Comparison of ENCODE assay signal across 1 cellular context in the genomic region with DNA sequence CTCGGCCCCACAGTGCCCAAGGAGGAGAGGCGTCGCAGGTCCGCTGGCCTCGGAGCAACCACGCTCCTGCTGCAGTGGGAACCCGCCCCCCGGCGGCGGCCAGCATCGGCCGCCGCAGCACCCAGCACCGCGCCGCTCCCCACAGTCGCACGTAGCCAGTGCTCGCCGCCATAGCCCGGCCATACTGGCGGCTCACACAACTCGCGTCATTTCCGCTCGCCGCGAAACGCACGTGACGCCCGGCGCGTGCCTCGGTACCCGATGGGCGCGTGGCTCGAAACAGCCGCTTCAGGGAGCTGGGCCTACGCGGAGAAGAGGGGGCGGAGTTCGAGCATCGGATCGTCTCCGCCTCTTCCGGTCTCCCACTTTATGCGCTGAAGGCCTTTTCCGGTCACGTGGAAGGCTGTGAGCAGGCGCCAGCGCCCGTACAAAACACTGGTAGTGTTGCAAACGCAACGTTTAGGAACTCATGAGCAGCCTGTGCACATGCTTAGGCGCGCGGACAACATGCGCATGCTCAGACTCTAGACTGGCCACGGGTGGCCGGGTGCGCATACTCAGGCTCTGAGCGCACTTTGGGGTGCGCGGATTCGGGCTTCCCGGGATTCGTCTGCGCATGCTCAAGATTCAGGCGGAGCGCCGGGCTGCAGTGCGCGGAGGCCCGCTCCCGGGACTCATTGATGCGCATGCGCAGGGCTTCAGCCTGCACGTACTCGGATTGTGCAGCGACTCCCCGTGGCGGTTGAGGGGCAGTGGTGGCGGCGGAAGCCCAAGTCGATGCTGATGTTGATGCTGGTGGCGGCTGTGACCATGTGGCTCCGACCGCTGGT.
A peak's percentile ranks its signal among the peaks of the same experiment; 100 is the strongest.
TF ChIP-seq lines count a peak whose summit lies in the region.

A gene with protein sequence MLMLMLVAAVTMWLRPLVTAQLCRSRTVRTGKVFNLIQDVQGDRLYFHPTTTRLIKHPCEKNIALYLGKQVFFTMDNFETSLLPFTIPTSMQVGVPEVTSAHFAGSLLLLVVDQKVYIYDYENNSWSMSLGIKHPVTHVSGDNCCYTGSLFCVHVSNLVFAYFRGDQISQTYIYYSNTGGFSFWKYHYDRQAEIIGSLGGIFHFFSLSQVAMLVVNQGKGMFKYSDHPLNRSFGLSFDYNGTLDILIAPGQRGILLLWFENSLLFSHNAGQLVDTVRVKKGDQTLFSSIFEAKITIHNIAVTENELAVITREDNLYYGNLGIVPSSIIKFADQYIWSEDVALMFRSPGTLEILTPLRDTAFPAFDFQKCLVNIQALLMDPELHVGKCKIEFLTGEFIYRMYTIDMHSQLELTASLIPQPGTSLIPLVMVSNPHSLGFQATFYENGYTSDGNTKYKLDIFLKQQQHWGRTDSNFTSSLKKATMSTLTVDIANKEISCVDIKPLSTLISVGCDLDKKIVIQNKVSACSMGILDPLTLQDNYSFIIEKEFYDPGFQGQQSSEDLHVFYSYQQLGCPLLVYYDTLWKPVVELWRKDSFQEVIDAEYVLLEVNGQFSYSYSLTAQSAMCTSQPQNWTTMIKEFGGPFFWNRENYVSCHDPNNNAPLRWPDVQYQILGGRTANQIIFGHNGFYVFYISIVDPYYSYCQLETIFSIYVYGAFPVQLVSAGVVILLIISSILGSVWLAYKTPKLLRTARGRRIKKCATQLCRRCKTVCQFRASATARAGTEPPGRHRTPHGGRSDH (plus strand): TSS at position 677 of the 830 bp plus-strand sequence. CDS start 101 bp downstream, at position 778.
A gene with protein sequence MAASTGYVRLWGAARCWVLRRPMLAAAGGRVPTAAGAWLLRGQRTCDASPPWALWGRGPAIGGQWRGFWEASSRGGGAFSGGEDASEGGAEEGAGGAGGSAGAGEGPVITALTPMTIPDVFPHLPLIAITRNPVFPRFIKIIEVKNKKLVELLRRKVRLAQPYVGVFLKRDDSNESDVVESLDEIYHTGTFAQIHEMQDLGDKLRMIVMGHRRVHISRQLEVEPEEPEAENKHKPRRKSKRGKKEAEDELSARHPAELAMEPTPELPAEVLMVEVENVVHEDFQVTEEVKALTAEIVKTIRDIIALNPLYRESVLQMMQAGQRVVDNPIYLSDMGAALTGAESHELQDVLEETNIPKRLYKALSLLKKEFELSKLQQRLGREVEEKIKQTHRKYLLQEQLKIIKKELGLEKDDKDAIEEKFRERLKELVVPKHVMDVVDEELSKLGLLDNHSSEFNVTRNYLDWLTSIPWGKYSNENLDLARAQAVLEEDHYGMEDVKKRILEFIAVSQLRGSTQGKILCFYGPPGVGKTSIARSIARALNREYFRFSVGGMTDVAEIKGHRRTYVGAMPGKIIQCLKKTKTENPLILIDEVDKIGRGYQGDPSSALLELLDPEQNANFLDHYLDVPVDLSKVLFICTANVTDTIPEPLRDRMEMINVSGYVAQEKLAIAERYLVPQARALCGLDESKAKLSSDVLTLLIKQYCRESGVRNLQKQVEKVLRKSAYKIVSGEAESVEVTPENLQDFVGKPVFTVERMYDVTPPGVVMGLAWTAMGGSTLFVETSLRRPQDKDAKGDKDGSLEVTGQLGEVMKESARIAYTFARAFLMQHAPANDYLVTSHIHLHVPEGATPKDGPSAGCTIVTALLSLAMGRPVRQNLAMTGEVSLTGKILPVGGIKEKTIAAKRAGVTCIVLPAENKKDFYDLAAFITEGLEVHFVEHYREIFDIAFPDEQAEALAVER (minus strand): TSS at position 186 of the 830 bp plus-strand sequence. CDS start 14 bp downstream, at position 172.

TF ChIP-seq in K562, 482 proteins besides CTCF, POLR2A, EP300 and RAD21 (continued from another document and continues in another):
- TF ChIP-seq, protein P1, sequence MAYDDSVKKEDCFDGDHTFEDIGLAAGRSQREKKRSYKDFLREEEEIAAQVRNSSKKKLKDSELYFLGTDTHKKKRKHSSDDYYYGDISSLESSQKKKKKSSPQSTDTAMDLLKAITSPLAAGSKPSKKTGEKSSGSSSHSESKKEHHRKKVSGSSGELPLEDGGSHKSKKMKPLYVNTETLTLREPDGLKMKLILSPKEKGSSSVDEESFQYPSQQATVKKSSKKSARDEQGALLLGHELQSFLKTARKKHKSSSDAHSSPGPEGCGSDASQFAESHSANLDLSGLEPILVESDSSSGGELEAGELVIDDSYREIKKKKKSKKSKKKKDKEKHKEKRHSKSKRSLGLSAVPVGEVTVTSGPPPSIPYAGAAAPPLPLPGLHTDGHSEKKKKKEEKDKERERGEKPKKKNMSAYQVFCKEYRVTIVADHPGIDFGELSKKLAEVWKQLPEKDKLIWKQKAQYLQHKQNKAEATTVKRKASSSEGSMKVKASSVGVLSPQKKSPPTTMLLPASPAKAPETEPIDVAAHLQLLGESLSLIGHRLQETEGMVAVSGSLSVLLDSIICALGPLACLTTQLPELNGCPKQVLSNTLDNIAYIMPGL (CRISPR knock-in tag; IDR thresholded peaks at IDR 0.05): peak; percentile 19; the same call in 1 of the 2 replicates
- TF ChIP-seq MYBL2 (IDR thresholded peaks at IDR 0.05; ENCODE audit: low read depth): no peak
- TF ChIP-seq MYBL2 (CRISPR knock-in tag; IDR thresholded peaks at IDR 0.05; ENCODE audit: borderline replicate concordance): no peak
- TF ChIP-seq, protein P2, sequence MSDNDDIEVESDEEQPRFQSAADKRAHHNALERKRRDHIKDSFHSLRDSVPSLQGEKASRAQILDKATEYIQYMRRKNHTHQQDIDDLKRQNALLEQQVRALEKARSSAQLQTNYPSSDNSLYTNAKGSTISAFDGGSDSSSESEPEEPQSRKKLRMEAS (CRISPR knock-in tag; IDR thresholded peaks at IDR 0.05): peak; percentile 99
- peak; percentile 99 for TF ChIP-seq EP400 (IDR thresholded peaks at IDR 0.05)
- TF ChIP-seq, protein P3, sequence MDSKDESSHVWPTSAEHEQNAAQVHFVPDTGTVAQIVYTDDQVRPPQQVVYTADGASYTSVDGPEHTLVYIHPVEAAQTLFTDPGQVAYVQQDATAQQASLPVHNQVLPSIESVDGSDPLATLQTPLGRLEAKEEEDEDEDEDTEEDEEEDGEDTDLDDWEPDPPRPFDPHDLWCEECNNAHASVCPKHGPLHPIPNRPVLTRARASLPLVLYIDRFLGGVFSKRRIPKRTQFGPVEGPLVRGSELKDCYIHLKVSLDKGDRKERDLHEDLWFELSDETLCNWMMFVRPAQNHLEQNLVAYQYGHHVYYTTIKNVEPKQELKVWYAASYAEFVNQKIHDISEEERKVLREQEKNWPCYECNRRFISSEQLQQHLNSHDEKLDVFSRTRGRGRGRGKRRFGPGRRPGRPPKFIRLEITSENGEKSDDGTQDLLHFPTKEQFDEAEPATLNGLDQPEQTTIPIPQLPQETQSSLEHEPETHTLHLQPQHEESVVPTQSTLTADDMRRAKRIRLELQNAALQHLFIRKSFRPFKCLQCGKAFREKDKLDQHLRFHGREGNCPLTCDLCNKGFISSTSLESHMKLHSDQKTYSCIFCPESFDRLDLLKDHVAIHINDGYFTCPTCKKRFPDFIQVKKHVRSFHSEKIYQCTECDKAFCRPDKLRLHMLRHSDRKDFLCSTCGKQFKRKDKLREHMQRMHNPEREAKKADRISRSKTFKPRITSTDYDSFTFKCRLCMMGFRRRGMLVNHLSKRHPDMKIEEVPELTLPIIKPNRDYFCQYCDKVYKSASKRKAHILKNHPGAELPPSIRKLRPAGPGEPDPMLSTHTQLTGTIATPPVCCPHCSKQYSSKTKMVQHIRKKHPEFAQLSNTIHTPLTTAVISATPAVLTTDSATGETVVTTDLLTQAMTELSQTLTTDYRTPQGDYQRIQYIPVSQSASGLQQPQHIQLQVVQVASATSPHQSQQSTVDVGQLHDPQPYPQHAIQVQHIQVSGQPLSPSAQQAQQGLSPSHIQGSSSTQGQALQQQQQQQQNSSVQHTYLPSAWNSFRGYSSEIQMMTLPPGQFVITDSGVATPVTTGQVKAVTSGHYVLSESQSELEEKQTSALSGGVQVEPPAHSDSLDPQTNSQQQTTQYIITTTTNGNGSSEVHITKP (IDR thresholded peaks at IDR 0.05; ENCODE audit: partially characterized antibody): peak; percentile 4
- peak; percentile 76; the same call in 1 of the 2 replicates for TF ChIP-seq ZNF766 (CRISPR knock-in tag; conservative IDR thresholded peaks at IDR 0.05)
- TF ChIP-seq, protein P4, sequence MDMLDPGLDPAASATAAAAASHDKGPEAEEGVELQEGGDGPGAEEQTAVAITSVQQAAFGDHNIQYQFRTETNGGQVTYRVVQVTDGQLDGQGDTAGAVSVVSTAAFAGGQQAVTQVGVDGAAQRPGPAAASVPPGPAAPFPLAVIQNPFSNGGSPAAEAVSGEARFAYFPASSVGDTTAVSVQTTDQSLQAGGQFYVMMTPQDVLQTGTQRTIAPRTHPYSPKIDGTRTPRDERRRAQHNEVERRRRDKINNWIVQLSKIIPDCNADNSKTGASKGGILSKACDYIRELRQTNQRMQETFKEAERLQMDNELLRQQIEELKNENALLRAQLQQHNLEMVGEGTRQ (CRISPR knock-in tag; IDR thresholded peaks at IDR 0.05): peak; percentile 96
- TF ChIP-seq, protein P5, sequence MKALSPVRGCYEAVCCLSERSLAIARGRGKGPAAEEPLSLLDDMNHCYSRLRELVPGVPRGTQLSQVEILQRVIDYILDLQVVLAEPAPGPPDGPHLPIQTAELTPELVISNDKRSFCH (CRISPR knock-in tag; IDR thresholded peaks at IDR 0.05): no peak
- TF ChIP-seq, protein P5 (tag; IDR thresholded peaks at IDR 0.05): no peak
- TF ChIP-seq SMAD4 (CRISPR knock-in tag; conservative IDR thresholded peaks at IDR 0.05): peak; percentile 67
- TF ChIP-seq ZNF41 (CRISPR knock-in tag; conservative IDR thresholded peaks at IDR 0.05): no peak
- TF ChIP-seq ZNF699 (CRISPR knock-in tag; IDR thresholded peaks at IDR 0.05; ENCODE audit: insufficient replicate concordance): no peak
- TF ChIP-seq, protein P6, sequence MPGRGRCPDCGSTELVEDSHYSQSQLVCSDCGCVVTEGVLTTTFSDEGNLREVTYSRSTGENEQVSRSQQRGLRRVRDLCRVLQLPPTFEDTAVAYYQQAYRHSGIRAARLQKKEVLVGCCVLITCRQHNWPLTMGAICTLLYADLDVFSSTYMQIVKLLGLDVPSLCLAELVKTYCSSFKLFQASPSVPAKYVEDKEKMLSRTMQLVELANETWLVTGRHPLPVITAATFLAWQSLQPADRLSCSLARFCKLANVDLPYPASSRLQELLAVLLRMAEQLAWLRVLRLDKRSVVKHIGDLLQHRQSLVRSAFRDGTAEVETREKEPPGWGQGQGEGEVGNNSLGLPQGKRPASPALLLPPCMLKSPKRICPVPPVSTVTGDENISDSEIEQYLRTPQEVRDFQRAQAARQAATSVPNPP (IDR thresholded peaks at IDR 0.05; ENCODE audit: borderline replicate concordance, insufficient read depth, insufficient read length): no peak
- peak; percentile 100 for TF ChIP-seq NRF1 (conservative IDR thresholded peaks at IDR 0.05 in 1 of 2, IDR thresholded peaks at IDR 0.05 in 1 of 2)
- TF ChIP-seq CBX3 (IDR thresholded peaks at IDR 0.05; ENCODE audit: borderline replicate concordance in 1 of 2, low read length in 2 of 2): peak in 1 of 2 experiments; percentile 72; a peak in 2 of 3 replicates
- TF ChIP-seq, protein P7, sequence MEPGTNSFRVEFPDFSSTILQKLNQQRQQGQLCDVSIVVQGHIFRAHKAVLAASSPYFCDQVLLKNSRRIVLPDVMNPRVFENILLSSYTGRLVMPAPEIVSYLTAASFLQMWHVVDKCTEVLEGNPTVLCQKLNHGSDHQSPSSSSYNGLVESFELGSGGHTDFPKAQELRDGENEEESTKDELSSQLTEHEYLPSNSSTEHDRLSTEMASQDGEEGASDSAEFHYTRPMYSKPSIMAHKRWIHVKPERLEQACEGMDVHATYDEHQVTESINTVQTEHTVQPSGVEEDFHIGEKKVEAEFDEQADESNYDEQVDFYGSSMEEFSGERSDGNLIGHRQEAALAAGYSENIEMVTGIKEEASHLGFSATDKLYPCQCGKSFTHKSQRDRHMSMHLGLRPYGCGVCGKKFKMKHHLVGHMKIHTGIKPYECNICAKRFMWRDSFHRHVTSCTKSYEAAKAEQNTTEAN (CRISPR knock-in tag; IDR thresholded peaks at IDR 0.05): no peak; the same call in 1 of the 2 replicates
- TF ChIP-seq TEAD1 (CRISPR knock-in tag; IDR thresholded peaks at IDR 0.05): peak in 1 of 2 experiments; percentile 54; a peak in 2 of 4 replicates
- peak; percentile 99 for TF ChIP-seq SIN3B (IDR thresholded peaks at IDR 0.05; ENCODE audit: low read depth)
- peak; percentile 93 for TF ChIP-seq TAF9B (IDR thresholded peaks at IDR 0.05; ENCODE audit: partially characterized antibody)
- peak; percentile 81 for TF ChIP-seq CTBP1 (IDR thresholded peaks at IDR 0.05; ENCODE audit: borderline replicate concordance)
- peak; percentile 89 for TF ChIP-seq BRD4 (IDR thresholded peaks at IDR 0.05)
- peak in 1 of 2 experiments; percentile 98; a peak in 2 of 4 replicates for TF ChIP-seq HDAC1 (IDR thresholded peaks at IDR 0.05)
- TF ChIP-seq, protein P8, sequence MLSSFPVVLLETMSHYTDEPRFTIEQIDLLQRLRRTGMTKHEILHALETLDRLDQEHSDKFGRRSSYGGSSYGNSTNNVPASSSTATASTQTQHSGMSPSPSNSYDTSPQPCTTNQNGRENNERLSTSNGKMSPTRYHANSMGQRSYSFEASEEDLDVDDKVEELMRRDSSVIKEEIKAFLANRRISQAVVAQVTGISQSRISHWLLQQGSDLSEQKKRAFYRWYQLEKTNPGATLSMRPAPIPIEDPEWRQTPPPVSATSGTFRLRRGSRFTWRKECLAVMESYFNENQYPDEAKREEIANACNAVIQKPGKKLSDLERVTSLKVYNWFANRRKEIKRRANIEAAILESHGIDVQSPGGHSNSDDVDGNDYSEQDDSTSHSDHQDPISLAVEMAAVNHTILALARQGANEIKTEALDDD (IDR thresholded peaks at IDR 0.05): no peak
- TF ChIP-seq DIDO1 (tag; IDR thresholded peaks at IDR 0.05; ENCODE audit: low read depth): peak; percentile 64; the same call in 1 of the 2 replicates
- peak; percentile 80 for TF ChIP-seq POLR2AphosphoS5 (IDR thresholded peaks at IDR 0.05; ENCODE audit: control insufficient read depth, insufficient read depth, low read depth, low read length)
- TF ChIP-seq, protein P9, sequence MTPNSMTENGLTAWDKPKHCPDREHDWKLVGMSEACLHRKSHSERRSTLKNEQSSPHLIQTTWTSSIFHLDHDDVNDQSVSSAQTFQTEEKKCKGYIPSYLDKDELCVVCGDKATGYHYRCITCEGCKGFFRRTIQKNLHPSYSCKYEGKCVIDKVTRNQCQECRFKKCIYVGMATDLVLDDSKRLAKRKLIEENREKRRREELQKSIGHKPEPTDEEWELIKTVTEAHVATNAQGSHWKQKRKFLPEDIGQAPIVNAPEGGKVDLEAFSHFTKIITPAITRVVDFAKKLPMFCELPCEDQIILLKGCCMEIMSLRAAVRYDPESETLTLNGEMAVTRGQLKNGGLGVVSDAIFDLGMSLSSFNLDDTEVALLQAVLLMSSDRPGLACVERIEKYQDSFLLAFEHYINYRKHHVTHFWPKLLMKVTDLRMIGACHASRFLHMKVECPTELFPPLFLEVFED (CRISPR knock-in tag; conservative IDR thresholded peaks at IDR 0.05): no peak
- TF ChIP-seq ATF7 (IDR thresholded peaks at IDR 0.05): peak; percentile 89
- peak; percentile 98 for TF ChIP-seq ETV1 (tag; conservative IDR thresholded peaks at IDR 0.05; ENCODE audit: low read depth)
- TF ChIP-seq ZNF253 (CRISPR knock-in tag; conservative IDR thresholded peaks at IDR 0.05): no peak
- TF ChIP-seq CHD2 (IDR thresholded peaks at IDR 0.05; ENCODE audit: low read depth, low read length): 0 out of 2 replicates have a peak, but pooled peaks have one; percentile 21
- peak; percentile 90 for TF ChIP-seq GTF2F1 (IDR thresholded peaks at IDR 0.05; ENCODE audit: low read depth, low read length)
- peak; percentile 91; the same call in 1 of the 2 replicates for TF ChIP-seq L3MBTL2 (IDR thresholded peaks at IDR 0.05)
- TF ChIP-seq FOXP1 (CRISPR knock-in tag; IDR thresholded peaks at IDR 0.05): peak; percentile 69; the same call in 1 of the 2 replicates
